In the genomic region with DNA sequence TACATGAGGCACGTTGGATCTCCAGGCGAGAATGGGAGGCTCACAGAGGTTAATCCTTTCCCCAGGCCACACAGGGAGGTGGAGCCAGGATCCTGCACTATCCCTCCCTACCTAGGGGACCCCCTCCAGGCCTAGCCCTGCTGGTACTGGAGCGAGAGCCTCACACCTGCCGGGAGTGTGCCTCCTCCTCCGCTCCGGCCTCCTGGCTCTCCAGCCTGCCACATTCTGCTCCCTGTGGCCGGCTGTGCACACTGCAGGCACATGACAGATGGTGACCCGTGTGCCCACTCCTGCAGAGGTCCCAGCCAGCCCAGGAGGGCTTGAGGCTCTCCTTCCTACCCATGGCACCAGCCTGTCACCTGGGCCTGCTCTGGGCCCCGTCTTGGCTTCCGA, we compare ENCODE assay signal across 10 cellular contexts.
A peak's percentile ranks its signal among the peaks of the same experiment; 100 is the strongest.
DNase-seq lines count a peak whose midpoint lies in the region; ATAC-seq, FAIRE-seq and TF ChIP-seq lines count a peak whose summit lies in the region.
"Had no signal": no experiment of that assay in that cellular context is flagged by ENCODE, and none has a peak within 500 bp of the region (broad histone marks: within the 10 kb centered on the region; RNA-seq: fewer than 3 reads in every experiment).

No MANE protein-coding gene starts in this region.

- H3K36me3 ChIP-seq in bronchial epithelial cell (ENCODE audit: control insufficient read depth, insufficient read depth, low read length) (peaks cover 62% of the 10 kb centered on the region), osteoblast (ENCODE audit: insufficient read depth, low read length) (peaks cover 41% of the 10 kb centered on the region)

- no peak overlapping the region for H3K4me2 ChIP-seq in osteoblast (ENCODE audit: insufficient read depth, low read length)

- H3K27me3 Mint-ChIP-seq in activated CD4-positive, alpha-beta memory T cell treated with anti-CD3 and anti-CD28 coated beads, Interleukin-2, amount 10 ng/mL, durations not matched to agents 7 days and 5 days = no peaks in the 10 kb centered on the region
- H3K27me3 Mint-ChIP-seq: memory B cell had no signal

- H2AFZ ChIP-seq in osteoblast (ENCODE audit: low read length) = no peak overlapping the region

- H3K9me3 ChIP-seq in osteoblast (ENCODE audit: low read depth, low read length) = no peaks in the 10 kb centered on the region

- POLR2A ChIA-PET in activated CD4-positive, alpha-beta memory T cell treated with anti-CD3 and anti-CD28 coated beads, Interleukin-2, amount 10 ng/mL, durations not matched to agents 7 days and 5 days (lab: Charles Lee) = no interaction called here

- TF ChIP-seq CTCF in GM12872 (IDR thresholded peaks at IDR 0.05; ENCODE audit: insufficient read depth, low read depth, low read length) (peak; percentile 68), bronchial epithelial cell (IDR thresholded peaks at IDR 0.05; ENCODE audit: insufficient read depth, low read length, severe bottlenecking) (peak; percentile 33), osteoblast (IDR thresholded peaks at IDR 0.05; ENCODE audit: extremely low read depth, low read depth, low read length) (peak; percentile 31)

- no peak overlapping the region for H3K4me3 Mint-ChIP-seq in activated CD4-positive, alpha-beta memory T cell treated with anti-CD3 and anti-CD28 coated beads, Interleukin-2, amount 10 ng/mL, durations not matched to agents 7 days and 5 days
- H3K4me3 Mint-ChIP-seq: memory B cell had no signal

- DNase-seq in NCI-H1694 (lab: John Stamatoyannopoulos, UW) (peak; percentile 17), bronchial epithelial cell (ENCODE audit: low read depth) (no peak), osteoblast (ENCODE audit: insufficient read length, low spot score, missing footprints) (no peak), amniotic stem cell (lab: John Stamatoyannopoulos, UW) (no peak), sciatic nerve (ENCODE audit: low spot score) (no peak)
- DNase-seq in activated CD4-positive, alpha-beta memory T cell treated with anti-CD3 and anti-CD28 coated beads, Interleukin-2, amount 10 ng/mL, durations not matched to agents 7 days and 5 days = no peak
- DNase-seq: NCI-H226 had no signal

- H3K4me1 Mint-ChIP-seq in activated CD4-positive, alpha-beta memory T cell treated with anti-CD3 and anti-CD28 coated beads, Interleukin-2, amount 10 ng/mL, durations not matched to agents 7 days and 5 days = no peaks in the 10 kb centered on the region
- H3K4me1 Mint-ChIP-seq: memory B cell had no signal

- H3K27ac Mint-ChIP-seq in activated CD4-positive, alpha-beta memory T cell treated with anti-CD3 and anti-CD28 coated beads, Interleukin-2, amount 10 ng/mL, durations not matched to agents 7 days and 5 days = no peak overlapping the region
- H3K27ac Mint-ChIP-seq: memory B cell had no signal

- H3K27me3 ChIP-seq in bronchial epithelial cell (ENCODE audit: control insufficient read depth, insufficient read depth, low read length) (no peaks in the 10 kb centered on the region), osteoblast (ENCODE audit: insufficient read depth, low read length) (no peaks in the 10 kb centered on the region)

- CTCF ChIA-PET in activated CD4-positive, alpha-beta memory T cell treated with anti-CD3 and anti-CD28 coated beads, Interleukin-2, amount 10 ng/mL, durations not matched to agents 7 days and 5 days (lab: Charles Lee) = no interaction called here

- H3K4me3 ChIP-seq in bronchial epithelial cell (ENCODE audit: low read depth, low read length) (no peak overlapping the region), osteoblast (ENCODE audit: insufficient read depth, low read length) (no peak overlapping the region)

- no peak for ATAC-seq in GM19023 (IDR thresholded peaks at IDR 0.05; ENCODE audit: unreplicated experiment)
- no peak for ATAC-seq in sciatic nerve

- no peaks in the 10 kb centered on the region for H3K9me3 Mint-ChIP-seq in activated CD4-positive, alpha-beta memory T cell treated with anti-CD3 and anti-CD28 coated beads, Interleukin-2, amount 10 ng/mL, durations not matched to agents 7 days and 5 days
- H3K9me3 Mint-ChIP-seq: memory B cell had no signal

- H3K4me1 ChIP-seq in osteoblast (ENCODE audit: insufficient read depth, low read length) = peaks cover under 1% of the 10 kb centered on the region

- FAIRE-seq in bronchial epithelial cell (lab: Jason Lieb, UNC) = no peak

- H3K79me2 ChIP-seq in osteoblast (ENCODE audit: insufficient read depth, low read length) = peaks cover 4% of the 10 kb centered on the region

- H4K20me1 ChIP-seq in osteoblast (ENCODE audit: insufficient read depth, low read length) = peaks cover 36% of the 10 kb centered on the region

- H3K36me3 Mint-ChIP-seq in activated CD4-positive, alpha-beta memory T cell treated with anti-CD3 and anti-CD28 coated beads, Interleukin-2, amount 10 ng/mL, durations not matched to agents 7 days and 5 days (ENCODE audit: low read depth) = no peaks in the 10 kb centered on the region

- H3K27ac ChIP-seq in osteoblast (ENCODE audit: low read depth, low read length) = no peak overlapping the region

- intact Hi-C loops in sciatic nerve (cut with DNase I) = no loop called here
